8 cellular contexts compared by ENCODE assay signal in the genomic region with DNA sequence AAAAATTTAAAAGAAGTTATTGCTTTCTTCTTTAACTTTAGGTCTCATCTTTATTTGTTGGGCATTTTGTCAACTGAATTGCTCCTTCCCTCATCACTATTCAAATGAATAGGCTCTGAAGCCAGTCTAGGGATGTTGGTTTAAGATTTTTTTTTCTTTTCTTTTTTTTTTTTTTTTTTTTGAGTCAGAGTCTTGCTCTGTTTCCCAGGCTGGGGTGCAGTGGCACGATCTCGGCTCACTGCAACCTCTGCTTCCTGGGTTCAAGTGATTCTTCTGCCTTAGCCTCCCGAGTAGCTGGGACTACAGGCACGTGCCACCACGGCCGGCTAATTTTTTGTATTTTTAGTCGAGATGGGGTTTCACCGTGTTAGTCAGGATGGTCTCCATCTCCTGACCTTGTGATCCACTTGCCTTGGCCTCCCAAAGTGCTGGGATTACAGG.
DNase-seq lines count a peak whose midpoint lies in the region; ATAC-seq lines count a peak whose summit lies in the region.
"Not testable (repeated sequence)": the region's sequence is repeated elsewhere in the genome, so short reads cannot be mapped to it uniquely, and the experiment has no call there.

No MANE protein-coding gene starts in this region.

- ATAC-seq in effector memory CD8-positive, alpha-beta T cell (replicated peaks) = peak; percentile 31

- not testable (repeated sequence) for H3K27me3 Mint-ChIP-seq in CD8-positive, alpha-beta memory T cell; activated CD4-positive, alpha-beta T cell treated with anti-CD3 and anti-CD28 coated beads, Interleukin-2, amount 10 ng/mL, durations not matched to agents 24 days and 14 days; activated naive CD4-positive, alpha-beta T cell treated with anti-CD3 and anti-CD28 coated beads, Interleukin-2, amount 10 ng/mL, durations not matched to agents 7 days and 5 days; effector memory CD8-positive, alpha-beta T cell; stimulated activated naive CD8-positive, alpha-beta T cell treated with anti-CD3 and anti-CD28 coated beads, Interleukin-15, Interleukin-2, amounts not matched to agents 100 ng/mL and 50 ng/mL, for 24 hours

- not testable (repeated sequence) for DNase-seq in CD8-positive, alpha-beta memory T cell; Jurkat, Clone E6-1 (ENCODE audit: low read depth, low spot score); effector memory CD8-positive, alpha-beta T cell
- peak; percentile 83 for DNase-seq in activated CD4-positive, alpha-beta T cell treated with anti-CD3 and anti-CD28 coated beads, Interleukin-2, amount 10 ng/mL, durations not matched to agents 24 days and 14 days
- DNase-seq in activated T-cell treated with anti-CD3 and anti-CD28 coated beads, Interleukin-2, amount 50 U/mL, for 1 hour = peak; percentile 49
- DNase-seq in activated naive CD4-positive, alpha-beta T cell treated with anti-CD3 and anti-CD28 coated beads, Interleukin-2, amount 10 ng/mL, durations not matched to agents 7 days and 5 days = peak; percentile 69
- DNase-seq in stimulated activated CD4-positive, alpha-beta T cell treated with anti-CD3 and anti-CD28 coated beads, Interleukin-12 subunit alpha, Interleukin-12 subunit beta, amount 100 ng/mL, for 4 hours = peak; percentile 36

- H3K27ac ChIP-seq in CD8-positive, alpha-beta memory T cell (ENCODE audit: low read depth, low read length) = not testable (repeated sequence)

- not testable (repeated sequence) for H3K9me3 ChIP-seq in CD8-positive, alpha-beta memory T cell (ENCODE audit: low read length)

- peaks cover 76% of the 10 kb centered on the region for H3K4me1 ChIP-seq in CD8-positive, alpha-beta memory T cell (ENCODE audit: insufficient read depth, low read length)

- peak overlapping the region; percentile 88 to 98 (median 90) for H3K4me3 Mint-ChIP-seq in CD8-positive, alpha-beta memory T cell
- H3K4me3 Mint-ChIP-seq in activated CD4-positive, alpha-beta T cell treated with anti-CD3 and anti-CD28 coated beads, Interleukin-2, amount 10 ng/mL, durations not matched to agents 24 days and 14 days = peak overlapping the region; percentile 83
- H3K4me3 Mint-ChIP-seq in activated naive CD4-positive, alpha-beta T cell treated with anti-CD3 and anti-CD28 coated beads, Interleukin-2, amount 10 ng/mL, durations not matched to agents 7 days and 5 days = peak overlapping the region; percentile 88
- peak overlapping the region; percentile 75 to 80 for H3K4me3 Mint-ChIP-seq in effector memory CD8-positive, alpha-beta T cell
- peak overlapping the region; percentile 91 for H3K4me3 Mint-ChIP-seq in stimulated activated naive CD8-positive, alpha-beta T cell treated with anti-CD3 and anti-CD28 coated beads, Interleukin-15, Interleukin-2, amounts not matched to agents 100 ng/mL and 50 ng/mL, for 24 hours

- not testable (repeated sequence) for H3K9me3 Mint-ChIP-seq in CD8-positive, alpha-beta memory T cell; activated CD4-positive, alpha-beta T cell treated with anti-CD3 and anti-CD28 coated beads, Interleukin-2, amount 10 ng/mL, durations not matched to agents 24 days and 14 days; activated naive CD4-positive, alpha-beta T cell treated with anti-CD3 and anti-CD28 coated beads, Interleukin-2, amount 10 ng/mL, durations not matched to agents 7 days and 5 days; effector memory CD8-positive, alpha-beta T cell; stimulated activated naive CD8-positive, alpha-beta T cell treated with anti-CD3 and anti-CD28 coated beads, Interleukin-15, Interleukin-2, amounts not matched to agents 100 ng/mL and 50 ng/mL, for 24 hours

- H3K36me3 ChIP-seq in CD8-positive, alpha-beta memory T cell (ENCODE audit: insufficient read depth, low read length) = not testable (repeated sequence)

- POLR2A ChIA-PET in CD8-positive, alpha-beta memory T cell (lab: Charles Lee) = not testable (repeated sequence)

- intact Hi-C loops in activated CD4-positive, alpha-beta T cell treated with anti-CD3 and anti-CD28 coated beads, Interleukin-2, amount 10 ng/mL, durations not matched to agents 24 days and 14 days (cut with micrococcal nuclease) = loop anchor here (1.0 kb wide), 2 partner anchors 10 to 17 kb away; no protein-coding TSS in a partner anchor

- peak overlapping the region; percentile 74 to 96 (median 88) for H3K27ac Mint-ChIP-seq in CD8-positive, alpha-beta memory T cell
- peak overlapping the region; percentile 67 for H3K27ac Mint-ChIP-seq in activated CD4-positive, alpha-beta T cell treated with anti-CD3 and anti-CD28 coated beads, Interleukin-2, amount 10 ng/mL, durations not matched to agents 24 days and 14 days
- peak overlapping the region; percentile 87 for H3K27ac Mint-ChIP-seq in activated naive CD4-positive, alpha-beta T cell treated with anti-CD3 and anti-CD28 coated beads, Interleukin-2, amount 10 ng/mL, durations not matched to agents 7 days and 5 days
- peak overlapping the region; percentile 88 to 94 for H3K27ac Mint-ChIP-seq in effector memory CD8-positive, alpha-beta T cell
- H3K27ac Mint-ChIP-seq in stimulated activated naive CD8-positive, alpha-beta T cell treated with anti-CD3 and anti-CD28 coated beads, Interleukin-15, Interleukin-2, amounts not matched to agents 100 ng/mL and 50 ng/mL, for 24 hours = peak overlapping the region; percentile 94

- peaks cover 80 to 93% (median 92%) of the 10 kb centered on the region in 3 donors for H3K4me1 Mint-ChIP-seq in CD8-positive, alpha-beta memory T cell
- H3K4me1 Mint-ChIP-seq in activated CD4-positive, alpha-beta T cell treated with anti-CD3 and anti-CD28 coated beads, Interleukin-2, amount 10 ng/mL, durations not matched to agents 24 days and 14 days = peaks cover 56% of the 10 kb centered on the region
- H3K4me1 Mint-ChIP-seq in activated naive CD4-positive, alpha-beta T cell treated with anti-CD3 and anti-CD28 coated beads, Interleukin-2, amount 10 ng/mL, durations not matched to agents 7 days and 5 days = peaks cover 78% of the 10 kb centered on the region
- H3K4me1 Mint-ChIP-seq in effector memory CD8-positive, alpha-beta T cell (ENCODE audit: low read depth in 2 of 2) = peaks cover 56 to 69% of the 10 kb centered on the region in 2 donors
- H3K4me1 Mint-ChIP-seq in stimulated activated naive CD8-positive, alpha-beta T cell treated with anti-CD3 and anti-CD28 coated beads, Interleukin-15, Interleukin-2, amounts not matched to agents 100 ng/mL and 50 ng/mL, for 24 hours (ENCODE audit: low read depth) = peaks cover 89% of the 10 kb centered on the region

- H3K4me3 ChIP-seq in CD8-positive, alpha-beta memory T cell (ENCODE audit: low read length) = peak overlapping the region; percentile 65
- H3K4me3 ChIP-seq in Jurkat, Clone E6-1 (ENCODE audit: low read length) = peak overlapping the region; percentile 63; the same call in 1 of the 2 replicates

- peaks cover 0 to 26% (median 5%) of the 10 kb centered on the region in 3 donors for H3K36me3 Mint-ChIP-seq in CD8-positive, alpha-beta memory T cell
- H3K36me3 Mint-ChIP-seq in activated CD4-positive, alpha-beta T cell treated with anti-CD3 and anti-CD28 coated beads, Interleukin-2, amount 10 ng/mL, durations not matched to agents 24 days and 14 days (ENCODE audit: low read depth) = peaks cover 29% of the 10 kb centered on the region
- peaks cover 57% of the 10 kb centered on the region for H3K36me3 Mint-ChIP-seq in activated naive CD4-positive, alpha-beta T cell treated with anti-CD3 and anti-CD28 coated beads, Interleukin-2, amount 10 ng/mL, durations not matched to agents 7 days and 5 days
- H3K36me3 Mint-ChIP-seq in effector memory CD8-positive, alpha-beta T cell (ENCODE audit: insufficient read depth) = not testable (repeated sequence)
- H3K36me3 Mint-ChIP-seq in stimulated activated naive CD8-positive, alpha-beta T cell treated with anti-CD3 and anti-CD28 coated beads, Interleukin-15, Interleukin-2, amounts not matched to agents 100 ng/mL and 50 ng/mL, for 24 hours (ENCODE audit: low read depth) = peaks cover 42% of the 10 kb centered on the region

- H3K27me3 ChIP-seq in CD8-positive, alpha-beta memory T cell (ENCODE audit: insufficient read depth, low read length, poor library complexity, severe bottlenecking) = not testable (repeated sequence)

- CTCF ChIA-PET in CD8-positive, alpha-beta memory T cell (lab: Charles Lee) = interaction anchor here (0.7 to 1.4 kb wide), 2 partner anchors 12 to 18 kb away, joined by 3 to 4 read pairs; no protein-coding TSS in a partner anchor
- CTCF ChIA-PET in activated naive CD4-positive, alpha-beta T cell treated with anti-CD3 and anti-CD28 coated beads, Interleukin-2, amount 10 ng/mL, durations not matched to agents 7 days and 5 days (lab: Charles Lee) = interaction anchor here (0.9 to 1.3 kb wide), 3 partner anchors 14 to 66 kb away, joined by 3 to 4 read pairs (median 3); no protein-coding TSS in a partner anchor
